Comparison of ENCODE assay signal across 22 cellular contexts in the genomic region with DNA sequence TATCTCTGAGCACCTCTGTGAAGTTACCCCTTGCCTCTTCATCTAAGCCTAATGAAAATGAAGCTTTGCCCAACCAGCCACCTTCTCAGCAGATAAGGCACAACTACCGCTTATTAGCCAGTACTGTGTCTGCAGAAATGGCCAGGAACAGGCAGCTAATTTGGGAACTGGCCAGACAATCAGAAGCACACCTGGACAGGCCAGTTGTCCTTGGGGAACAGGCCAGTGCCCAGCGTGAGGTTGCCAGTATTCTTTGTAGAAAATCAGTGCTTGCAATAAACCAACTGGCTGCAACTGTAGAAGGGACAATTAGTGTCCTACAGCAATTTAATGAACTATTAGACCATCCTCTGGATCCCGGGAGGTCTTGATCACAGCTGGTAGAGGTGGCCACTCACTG.
"Had no signal": no experiment of that assay in that cellular context is flagged by ENCODE, and none has a peak within 500 bp of the region (broad histone marks: within the 10 kb centered on the region; RNA-seq: fewer than 3 reads in every experiment).

No MANE protein-coding gene starts in this region.

- H3K36me3 ChIP-seq: MG63 had no signal

- H3K27me3 ChIP-seq: MG63 had no signal

- H3K4me3 ChIP-seq: MG63 had no signal

- H3K27ac ChIP-seq: RWPE1 had no signal

- ATAC-seq: Panc1, PC-3 had no signal

- DNase-seq: IMR-90; KG1; MG63; NCI-H1092; NCI-H1105 treated with DMSO at 0.1 percent for 48 hours; NCI-H1417 treated with DMSO at 0.1 percent for 48 hours; NCI-H146; NCI-H1694 treated with DMSO at 0.1 percent for 48 hours; NCI-H1930; NCI-H2081; NCI-H2107; NCI-H2227 treated with DMSO at 0.1 percent for 48 hours; NCI-H524; NCI-H526 treated with DMSO at 0.1 percent for 48 hours; NCI-H748 treated with DMSO at 0.1 percent for 48 hours; NK-92 treated with Interleukin-12 subunit alpha and Interleukin-12 subunit beta, amount 100 ng/mL, for 24 hours; PC-3; SHP77; SK-N-SH; SW 1271 had no signal

- H3K9me3 ChIP-seq: MG63, SK-N-SH had no signal
